In genomic region chr22:35258144-35258988, GRCh38 we compare ENCODE assay signal across 8 cellular contexts. TPM values are rescaled to one million over a fixed set of nuclear protein-coding genes. Genes with fewer than 3 reads are reported as not detected.
DNase-seq lines count a peak whose midpoint lies in the region; ATAC-seq and TF ChIP-seq lines count a peak whose summit lies in the region.

No MANE protein-coding gene starts in this region.

- H3K4me1 Mint-ChIP-seq in activated T-helper 1 cell treated with anti-CD3 and anti-CD28 coated beads, Interleukin-12 subunit alpha, Interleukin-12 subunit beta, Interleukin-2, Interleukin-4 antibody, amounts not matched to agents 30 ng/mL and 10 ng/mL and 1 ng/mL, durations not matched to agents 14 hours and 24 hours and 36 hours (ENCODE audit: low read depth) = peaks cover 26% of the 10 kb centered on the region

- intact Hi-C loops in activated T-helper 1 cell treated with anti-CD3 and anti-CD28 coated beads, Interleukin-12 subunit alpha, Interleukin-12 subunit beta, Interleukin-2, Interleukin-4 antibody, amounts not matched to agents 30 ng/mL and 10 ng/mL and 1 ng/mL, durations not matched to agents 14 hours and 24 hours and 36 hours (cut with micrococcal nuclease) = loop anchor here (1.0 kb wide), 2 partner anchors 42 to 390 kb away; partner anchors contain the start of gene APOL6
- intact Hi-C loops in psoas muscle (cut with DNase I) = loop anchor here in 1 of 2 donors (5.0 kb wide), 1 partner anchor 39 kb away; the partner anchor contains the start of gene TOM1

- no peaks in the 10 kb centered on the region for H3K27me3 Mint-ChIP-seq in activated T-helper 1 cell treated with anti-CD3 and anti-CD28 coated beads, Interleukin-12 subunit alpha, Interleukin-12 subunit beta, Interleukin-2, Interleukin-4 antibody, amounts not matched to agents 30 ng/mL and 10 ng/mL and 1 ng/mL, durations not matched to agents 14 hours and 24 hours and 36 hours (ENCODE audit: insufficient read depth)

- H3K4me1 ChIP-seq in HUES64 (ENCODE audit: insufficient read depth, low read length) (peaks cover 9% of the 10 kb centered on the region; the same call in 1 of the 2 replicates), right atrium auricular region (peaks cover 0 to 15% of the 10 kb centered on the region in 2 donors), psoas muscle (peaks cover 15% of the 10 kb centered on the region)

- TF ChIP-seq CTCF in right atrium auricular region (IDR thresholded peaks at IDR 0.05) (no peak), psoas muscle (IDR thresholded peaks at IDR 0.05) (no peak)

- H3K27ac ChIP-seq in HUES64 (ENCODE audit: low read depth, low read length) = peak overlapping the region; percentile 93
- peak overlapping the region; percentile 95 to 96 for H3K27ac ChIP-seq in right atrium auricular region
- peak overlapping the region; percentile 97 for H3K27ac ChIP-seq in psoas muscle

- H3K36me3 ChIP-seq in HUES64 (ENCODE audit: insufficient read depth, low read length) (peaks cover 39% of the 10 kb centered on the region), right atrium auricular region (peaks cover 11% of the 10 kb centered on the region), psoas muscle (ENCODE audit: insufficient read depth in 1 of 2, low read depth in 1 of 2) (peaks cover 0 to 14% of the 10 kb centered on the region in 2 donors)

- no peaks in the 10 kb centered on the region for H3K27me3 ChIP-seq in HUES64 (ENCODE audit: insufficient read depth, low read length)
- H3K27me3 ChIP-seq in right atrium auricular region = no peaks in the 10 kb centered on the region
- H3K27me3 ChIP-seq in psoas muscle (ENCODE audit: insufficient read depth in 3 of 3, low read length in 2 of 3) = no peaks in the 10 kb centered on the region

- H3K4me3 Mint-ChIP-seq in activated T-helper 1 cell treated with anti-CD3 and anti-CD28 coated beads, Interleukin-12 subunit alpha, Interleukin-12 subunit beta, Interleukin-2, Interleukin-4 antibody, amounts not matched to agents 30 ng/mL and 10 ng/mL and 1 ng/mL, durations not matched to agents 14 hours and 24 hours and 36 hours = peak overlapping the region; percentile 91

- H3K27ac Mint-ChIP-seq in activated T-helper 1 cell treated with anti-CD3 and anti-CD28 coated beads, Interleukin-12 subunit alpha, Interleukin-12 subunit beta, Interleukin-2, Interleukin-4 antibody, amounts not matched to agents 30 ng/mL and 10 ng/mL and 1 ng/mL, durations not matched to agents 14 hours and 24 hours and 36 hours = peak overlapping the region; percentile 90

- ATAC-seq in psoas muscle = no peak
- no peak for ATAC-seq in HG03460 (IDR thresholded peaks at IDR 0.05; ENCODE audit: unreplicated experiment)
- ATAC-seq in GM19023 (IDR thresholded peaks at IDR 0.05; ENCODE audit: unreplicated experiment) = no peak

- no peaks in the 10 kb centered on the region for H3K9me3 Mint-ChIP-seq in activated T-helper 1 cell treated with anti-CD3 and anti-CD28 coated beads, Interleukin-12 subunit alpha, Interleukin-12 subunit beta, Interleukin-2, Interleukin-4 antibody, amounts not matched to agents 30 ng/mL and 10 ng/mL and 1 ng/mL, durations not matched to agents 14 hours and 24 hours and 36 hours

- 26% methylated on average over 23 of the region's 23 CpGs for WGBS in HUES64
- 25 to 31% (median 27%) methylated on average over 23 of the region's 23 CpGs for WGBS in psoas muscle, 3 donors

- H3K4me3 ChIP-seq in HUES64 (ENCODE audit: low read length) (peak overlapping the region; percentile 69), right atrium auricular region (peak overlapping the region; percentile 76 to 100), psoas muscle (peak overlapping the region; percentile 94)

- no peaks in the 10 kb centered on the region for H3K9me3 ChIP-seq in HUES64 (ENCODE audit: insufficient read depth, low read depth, low read length)
- no peaks in the 10 kb centered on the region for H3K9me3 ChIP-seq in right atrium auricular region
- no peaks in the 10 kb centered on the region for H3K9me3 ChIP-seq in psoas muscle

- H3K36me3 Mint-ChIP-seq in activated T-helper 1 cell treated with anti-CD3 and anti-CD28 coated beads, Interleukin-12 subunit alpha, Interleukin-12 subunit beta, Interleukin-2, Interleukin-4 antibody, amounts not matched to agents 30 ng/mL and 10 ng/mL and 1 ng/mL, durations not matched to agents 14 hours and 24 hours and 36 hours (ENCODE audit: low read depth) = peaks cover 21% of the 10 kb centered on the region

- H3K9ac ChIP-seq in HUES64 (ENCODE audit: low read depth, low read length) = peak overlapping the region; percentile 97

- peak; percentile 40 for DNase-seq in EH (ENCODE audit: low read depth)
- no peak for DNase-seq in activated T-helper 1 cell treated with anti-CD3 and anti-CD28 coated beads, Interleukin-12 subunit alpha, Interleukin-12 subunit beta, Interleukin-2, Interleukin-4 antibody, amounts not matched to agents 30 ng/mL and 10 ng/mL and 1 ng/mL, durations not matched to agents 14 hours and 24 hours and 36 hours (ENCODE audit: low spot score)
- DNase-seq in right atrium auricular region (ENCODE audit: low spot score) = no peak
- no peak for DNase-seq in psoas muscle
- no peak for DNase-seq in NCI-H1930 (lab: John Stamatoyannopoulos, UW)

RNA-seq across cellular contexts. Expression of gene HMGXB4, which starts 1.1 kb away (rescaled TPM):
- polyA plus RNA-seq in HUES64 (2013, experiment 1 of 2) = 32.6 TPM
- 37.8 TPM for polyA plus RNA-seq in HUES64 (2013, experiment 2 of 2)
- 45.7 and 47.9 TPM in 2 replicates for total RNA-seq in activated T-helper 1 cell treated with anti-CD3 and anti-CD28 coated beads, Interleukin-12 subunit alpha, Interleukin-12 subunit beta, Interleukin-2, Interleukin-4 antibody, amounts not matched to agents 30 ng/mL and 10 ng/mL and 1 ng/mL, durations not matched to agents 14 hours and 24 hours and 36 hours
- total RNA-seq in right atrium auricular region (1 to 10 TPM; 9.6 to 9.8 TPM), psoas muscle (10 to 100 TPM in 3 of 4 donors, 1 to 10 TPM in 1; 7.1 to 12.4 (median 11.3) TPM)
- 1 to 10 TPM; 6.0 to 9.7 (median 6.5) TPM for polyA plus RNA-seq in psoas muscle

RNA-seq across cellular contexts. Expression of gene TOM1, which starts 41.3 kb away (rescaled TPM):
- 14.4 TPM for polyA plus RNA-seq in HUES64 (2013, experiment 1 of 2)
- 16.3 TPM for polyA plus RNA-seq in HUES64 (2013, experiment 2 of 2)
- total RNA-seq in activated T-helper 1 cell treated with anti-CD3 and anti-CD28 coated beads, Interleukin-12 subunit alpha, Interleukin-12 subunit beta, Interleukin-2, Interleukin-4 antibody, amounts not matched to agents 30 ng/mL and 10 ng/mL and 1 ng/mL, durations not matched to agents 14 hours and 24 hours and 36 hours = 16.8 and 19.0 TPM in 2 replicates
- total RNA-seq in right atrium auricular region = 100 to 1,000 TPM; 108 TPM
- total RNA-seq in psoas muscle = 100 to 1,000 TPM in 3 of 4 donors, 10 to 100 TPM in 1; 91.7 to 187 (median 156) TPM
- 100 to 1,000 TPM in 1 of 3 donors, 10 to 100 TPM in 2; 69.7 to 116 (median 92.4) TPM for polyA plus RNA-seq in psoas muscle
